In the genomic region with DNA sequence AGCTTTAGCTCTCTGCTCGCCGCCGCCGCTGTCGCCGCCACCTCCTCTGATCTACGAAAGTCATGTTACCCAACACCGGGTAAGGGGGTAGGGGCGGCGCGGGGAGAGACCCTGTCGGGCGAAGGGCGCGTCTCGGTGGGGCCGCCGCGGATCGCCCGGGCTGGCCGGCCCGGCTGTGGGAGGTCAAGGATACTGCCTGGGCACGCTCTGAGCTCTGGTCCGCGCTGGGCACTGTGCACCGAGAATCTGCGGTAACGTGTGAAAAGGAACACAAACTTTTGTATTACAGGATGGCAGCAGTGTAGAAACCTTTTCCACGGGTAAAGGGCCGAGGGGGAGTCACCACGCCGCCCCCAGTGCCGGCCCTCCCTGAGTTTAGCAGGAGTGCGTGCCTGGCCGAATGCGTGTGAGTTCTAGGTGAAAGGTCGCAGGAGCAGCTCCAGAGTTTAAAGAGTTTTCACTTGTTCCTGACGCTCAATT, we compare ENCODE assay signal across 8 cellular contexts. TPM values are rescaled to one million over a fixed set of nuclear protein-coding genes. Genes with fewer than 3 reads are reported as not detected.
DNase-seq lines count a peak whose midpoint lies in the region; ATAC-seq and TF ChIP-seq lines count a peak whose summit lies in the region.

A gene (plus strand): TSS at position 7 of the 480 bp plus-strand sequence. CDS start 56 bp downstream, at position 63.

- peaks cover under 1% of the 10 kb centered on the region for H3K36me3 Mint-ChIP-seq in memory B cell

- DNase-seq in stimulated activated CD4-positive, alpha-beta T cell treated with anti-CD3 and anti-CD28 coated beads, Interleukin-12 subunit alpha, Interleukin-12 subunit beta, amount 100 ng/mL, for 24 hours (ENCODE audit: low read depth in 2 of 2), result peak; percentile 2 to 12
- DNase-seq in stimulated activated CD4-positive, alpha-beta T cell treated with anti-CD3 and anti-CD28 coated beads, Interleukin-2, amount 100 ng/mL, for 48 hours, result no peak
- DNase-seq in RWPE2 (ENCODE audit: low spot score) (no peak), dorsolateral prefrontal cortex (peak in 2 of 10 donors; percentile 24 to 31), memory B cell (ENCODE audit: low spot score in 2 of 2) (no peak), NCI-H1092 (lab: John Stamatoyannopoulos, UW) (no peak)

- H3K27ac Mint-ChIP-seq in memory B cell, result peak within 1 kb of the TSS; percentile 93

- intact Hi-C loops in dorsolateral prefrontal cortex (cut with DNase I), result no loop called here

- peak within 1 kb of the TSS; percentile 67 for H3K27ac ChIP-seq in RWPE2 (ENCODE audit: poor library complexity, severe bottlenecking)
- H3K27ac ChIP-seq in dorsolateral prefrontal cortex, result peak within 1 kb of the TSS; percentile 79 to 99 (median 96)
- H3K27ac ChIP-seq in subcutaneous abdominal adipose tissue (ENCODE audit: low read depth, low read length), result peak within 1 kb of the TSS; percentile 99

- H3K4me1 Mint-ChIP-seq in memory B cell, result peaks cover 52% of the 10 kb centered on the region

- H3K27me3 ChIP-seq in RWPE2 (ENCODE audit: insufficient read depth, poor library complexity, severe bottlenecking) (no peaks in the 10 kb centered on the region), dorsolateral prefrontal cortex (no peaks in the 10 kb centered on the region), subcutaneous abdominal adipose tissue (ENCODE audit: control insufficient read depth in 5 of 5, insufficient read depth in 4 of 5, low read length in 5 of 5) (no peaks in the 10 kb centered on the region)

- H3K9me3 Mint-ChIP-seq in memory B cell, result no peaks in the 10 kb centered on the region

- H3K4me1 ChIP-seq in RWPE2 (ENCODE audit: insufficient read depth, poor library complexity, severe bottlenecking), result peaks cover 10% of the 10 kb centered on the region
- H3K4me1 ChIP-seq in subcutaneous abdominal adipose tissue (ENCODE audit: control insufficient read depth in 5 of 5, insufficient read depth in 5 of 5, low read length in 5 of 5), result peaks cover 0 to 65% (median 60%) of the 10 kb centered on the region in 5 donors

- TF ChIP-seq CTCF in RWPE2 (IDR thresholded peaks at IDR 0.05; ENCODE audit: poor library complexity, severe bottlenecking) (no peak), dorsolateral prefrontal cortex (IDR thresholded peaks at IDR 0.05 in 54 of 56, conservative IDR thresholded peaks at IDR 0.05 in 2 of 56; ENCODE audit: low read depth in 1 of 56, partially characterized antibody in 56 of 56) (peak in 12 of 56 donors; percentile 3 to 35 (median 22))

- H3K36me3 ChIP-seq in RWPE2 (ENCODE audit: low read depth) (no peaks in the 10 kb centered on the region), subcutaneous abdominal adipose tissue (ENCODE audit: control insufficient read depth in 5 of 5, insufficient read depth in 5 of 5, low read length in 5 of 5) (no peaks in the 10 kb centered on the region)

- no peaks in the 10 kb centered on the region for H3K27me3 Mint-ChIP-seq in memory B cell

- H3K9me3 ChIP-seq in RWPE2 (ENCODE audit: severe bottlenecking) (no peaks in the 10 kb centered on the region), subcutaneous abdominal adipose tissue (ENCODE audit: control insufficient read depth in 5 of 5, low read length in 5 of 5) (no peaks in the 10 kb centered on the region)

- peak; percentile 4 for ATAC-seq in HG03060 (IDR thresholded peaks at IDR 0.05; ENCODE audit: low read depth, unreplicated experiment)
- peak; percentile 59 for ATAC-seq in RWPE2 (ENCODE audit: low read depth)
- peak; percentile 14 for ATAC-seq in memory B cell (ENCODE audit: low read depth)

- peak within 1 kb of the TSS; percentile 79 to 97 (median 94) for H3K9ac ChIP-seq in subcutaneous abdominal adipose tissue (ENCODE audit: low read length in 5 of 5)

- H3K4me3 ChIP-seq in RWPE2 (ENCODE audit: severe bottlenecking) (peak within 1 kb of the TSS; percentile 83), dorsolateral prefrontal cortex (peak within 1 kb of the TSS; percentile 68 to 99 (median 91)), subcutaneous abdominal adipose tissue (ENCODE audit: low read depth in 1 of 5, low read length in 5 of 5) (peak within 1 kb of the TSS; percentile 77 to 97 (median 91))

- H3K4me3 Mint-ChIP-seq in memory B cell, result peak within 1 kb of the TSS; percentile 99

RNA-seq across cellular contexts. Expression of the gene that starts here (rescaled TPM):
- 10 to 100 TPM; 20.7 to 71.5 (median 37.1) TPM for total RNA-seq in dorsolateral prefrontal cortex

Comparison
In these comparisons a context has a peak if more than half of its experiments do, and no peak if none do; other contexts are left out.
1. DNase-seq: peak in stimulated activated CD4-positive, alpha-beta T cell treated with anti-CD3 and anti-CD28 coated beads, Interleukin-12 subunit alpha, Interleukin-12 subunit beta, amount 100 ng/mL, for 24 hours (2 of 2); none in stimulated activated CD4-positive, alpha-beta T cell treated with anti-CD3 and anti-CD28 coated beads, Interleukin-2, amount 100 ng/mL, for 48 hours (0 of 2), RWPE2 (single experiment), memory B cell (0 of 2) and NCI-H1092 (single experiment).
2. ATAC-seq: peak in every context shown above with its lines; median percentile 59 in RWPE2; 14 in memory B cell; 4 in HG03060.
3. Peak in every context shown above with its lines, with median percentiles within 50 percentile points of each other: H3K27ac ChIP-seq and H3K4me3 ChIP-seq.